ENCODE assay signal across 23 cellular contexts in the genomic region with DNA sequence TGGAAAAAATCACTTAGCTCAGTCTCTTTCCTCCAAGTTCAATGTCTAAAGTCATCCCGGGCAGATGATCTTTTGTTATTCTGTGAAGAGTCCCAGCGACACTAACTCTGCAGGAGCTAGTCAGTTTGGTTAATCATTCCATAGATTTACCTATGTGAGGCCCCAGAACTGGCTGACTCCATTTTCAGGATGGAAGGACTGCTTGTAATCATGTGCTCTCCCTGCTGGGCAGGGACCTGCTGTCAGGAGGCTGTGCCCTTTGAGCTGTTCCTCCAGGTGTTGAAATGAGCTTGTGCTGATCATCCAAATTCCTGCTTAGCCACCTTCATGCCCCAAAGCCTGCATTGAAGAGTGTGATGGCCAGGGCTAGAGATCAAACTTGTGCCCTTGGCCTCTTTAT.
"Had no signal": no experiment of that assay in that cellular context is flagged by ENCODE, and none has a peak within 500 bp of the region (broad histone marks: within the 10 kb centered on the region; RNA-seq: fewer than 3 reads in every experiment).

No MANE protein-coding gene starts in this region.

- H3K27ac Mint-ChIP-seq: activated B cell treated with CpG ODN at 0.5 μM for 24 hours; activated CD8-positive, alpha-beta memory T cell treated with anti-CD3 and anti-CD28 coated beads, Interleukin-2, amount 10 ng/mL, durations not matched to agents 7 days and 5 days; activated CD8-positive, alpha-beta T cell treated with anti-CD3 and anti-CD28 coated beads, Interleukin-2, amount 10 ng/mL, durations not matched to agents 7 days and 5 days; activated naive CD4-positive, alpha-beta T cell treated with anti-CD3 and anti-CD28 coated beads, Interleukin-2, amount 50 U/mL, for 72 hours; activated T-helper 2 cell treated with anti-CD3 and anti-CD28 coated beads, Interferon-gamma antibody, Interleukin-2, Interleukin-4, amounts not matched to agents 10 μg/mL and 5 μg/mL and 100 μg/mL, durations not matched to agents 14 hours and 24 hours and 36 hours; immature natural killer cell; naive thymus-derived CD4-positive, alpha-beta T cell; T-cell had no signal

- DNase-seq: activated B cell treated with CpG ODN at 0.5 μM for 24 hours; activated CD8-positive, alpha-beta memory T cell treated with anti-CD3 and anti-CD28 coated beads, Interleukin-2, amount 10 ng/mL, durations not matched to agents 7 days and 5 days; activated CD8-positive, alpha-beta T cell treated with anti-CD3 and anti-CD28 coated beads, Interleukin-2, amount 10 ng/mL, durations not matched to agents 7 days and 5 days; activated naive CD4-positive, alpha-beta T cell; activated T-cell treated with anti-CD3 and anti-CD28 coated beads, Interleukin-2, amount 50 U/mL, for 48 hours; anterior cingulate cortex; body of pancreas; effector CD8-positive, alpha-beta T cell; hypothalamus; immature natural killer cell; left ventricle myocardium superior; naive thymus-derived CD4-positive, alpha-beta T cell; nucleus accumbens; pancreas; psoas muscle; sigmoid colon; stimulated activated CD4-positive, alpha-beta T cell treated with anti-CD3 and anti-CD28 coated beads, Interleukin-15, amount 100 ng/mL, for 24 hours; stimulated activated CD4-positive, alpha-beta T cell treated with anti-CD3 and anti-CD28 coated beads, Interleukin-2, amount 100 ng/mL, for 24 hours; stimulated activated naive CD4-positive, alpha-beta T cell; T-cell had no signal

- H3K4me3 Mint-ChIP-seq: activated B cell treated with CpG ODN at 0.5 μM for 24 hours; activated CD8-positive, alpha-beta memory T cell treated with anti-CD3 and anti-CD28 coated beads, Interleukin-2, amount 10 ng/mL, durations not matched to agents 7 days and 5 days; activated CD8-positive, alpha-beta T cell treated with anti-CD3 and anti-CD28 coated beads, Interleukin-2, amount 10 ng/mL, durations not matched to agents 7 days and 5 days; immature natural killer cell; neural crest cell; T-cell had no signal

- H3K9me3 Mint-ChIP-seq: activated B cell treated with CpG ODN at 0.5 μM for 24 hours; activated naive CD4-positive, alpha-beta T cell treated with anti-CD3 and anti-CD28 coated beads, Interleukin-2, amount 50 U/mL, for 72 hours; activated T-helper 2 cell treated with anti-CD3 and anti-CD28 coated beads, Interferon-gamma antibody, Interleukin-2, Interleukin-4, amounts not matched to agents 10 μg/mL and 5 μg/mL and 100 μg/mL, durations not matched to agents 14 hours and 24 hours and 36 hours; neural crest cell; T-cell had no signal

- ATAC-seq: activated CD8-positive, alpha-beta memory T cell treated with anti-CD3 and anti-CD28 coated beads, Interleukin-2, amount 10 ng/mL, durations not matched to agents 7 days and 5 days; activated CD8-positive, alpha-beta T cell treated with anti-CD3 and anti-CD28 coated beads, Interleukin-2, amount 10 ng/mL, durations not matched to agents 7 days and 5 days; activated naive CD4-positive, alpha-beta T cell treated with anti-CD3 and anti-CD28 coated beads, Interleukin-2, amount 50 U/mL, for 72 hours; body of pancreas; left ventricle myocardium superior; naive thymus-derived CD4-positive, alpha-beta T cell; pancreas; psoas muscle; T-cell had no signal

- H3K36me3 Mint-ChIP-seq: activated CD8-positive, alpha-beta memory T cell treated with anti-CD3 and anti-CD28 coated beads, Interleukin-2, amount 10 ng/mL, durations not matched to agents 7 days and 5 days; activated naive CD4-positive, alpha-beta T cell treated with anti-CD3 and anti-CD28 coated beads, Interleukin-2, amount 50 U/mL, for 72 hours; immature natural killer cell; naive thymus-derived CD4-positive, alpha-beta T cell; T-cell had no signal

- H3K27me3 Mint-ChIP-seq: activated B cell treated with CpG ODN at 0.5 μM for 24 hours; activated CD8-positive, alpha-beta memory T cell treated with anti-CD3 and anti-CD28 coated beads, Interleukin-2, amount 10 ng/mL, durations not matched to agents 7 days and 5 days had no signal

- H3K4me1 Mint-ChIP-seq: activated B cell treated with CpG ODN at 0.5 μM for 24 hours; naive thymus-derived CD4-positive, alpha-beta T cell had no signal
